In genomic region chr13:50187352-50188029, GRCh38 we compare ENCODE assay signal across 1 cellular context.
A peak's percentile ranks its signal among the peaks of the same experiment; 100 is the strongest.
TF ChIP-seq lines count a peak whose summit lies in the region.

No MANE protein-coding gene starts in this region.

TF ChIP-seq in HepG2, 621 proteins besides CTCF, POLR2A, EP300 and RAD21 (continued from another document and continues in another):
- no peak for TF ChIP-seq ZBTB7A (CRISPR knock-in tag; IDR thresholded peaks at IDR 0.05)
- TF ChIP-seq ZNF101 (CRISPR knock-in tag; IDR thresholded peaks at IDR 0.05; ENCODE audit: borderline replicate concordance, low read depth) = no peak
- TF ChIP-seq MIER3 (CRISPR knock-in tag; IDR thresholded peaks at IDR 0.05; ENCODE audit: borderline replicate concordance) = peak; percentile 63; the same call in 1 of the 2 replicates
- peak in 1 of 2 experiments; percentile 61; a peak in 1 of 4 replicates for TF ChIP-seq ATF4 (CRISPR knock-in tag; IDR thresholded peaks at IDR 0.05)
- TF ChIP-seq ATF7-NPFF (CRISPR knock-in tag; IDR thresholded peaks at IDR 0.05; ENCODE audit: low read depth) = no peak
- no peak for TF ChIP-seq STAT5B (CRISPR knock-in tag; IDR thresholded peaks at IDR 0.05)
- 0 out of 2 replicates have a peak, but pooled peaks have one; percentile 10 for TF ChIP-seq NAIF1 (CRISPR knock-in tag; IDR thresholded peaks at IDR 0.05; ENCODE audit: borderline replicate concordance)
- TF ChIP-seq JARID2 (CRISPR knock-in tag; IDR thresholded peaks at IDR 0.05; ENCODE audit: insufficient replicate concordance) = no peak
- TF ChIP-seq YEATS4 (CRISPR knock-in tag; IDR thresholded peaks at IDR 0.05; ENCODE audit: borderline replicate concordance) = no peak; the same call in 1 of the 2 replicates
- TF ChIP-seq ZNF891 (CRISPR knock-in tag; IDR thresholded peaks at IDR 0.05) = no peak
- TF ChIP-seq NFAT5 (CRISPR knock-in tag; IDR thresholded peaks at IDR 0.05) = no peak
- TF ChIP-seq SRY (CRISPR knock-in tag; IDR thresholded peaks at IDR 0.05) = no peak
- no peak for TF ChIP-seq ZNF776 (CRISPR knock-in tag; IDR thresholded peaks at IDR 0.05)
- TF ChIP-seq ZNF850 (CRISPR knock-in tag; conservative IDR thresholded peaks at IDR 0.05) = no peak; the same call in 1 of the 2 replicates
- no peak for TF ChIP-seq GZF1 (CRISPR knock-in tag; IDR thresholded peaks at IDR 0.05)
- TF ChIP-seq ZNF232 (CRISPR knock-in tag; IDR thresholded peaks at IDR 0.05; ENCODE audit: borderline replicate concordance) = no peak
- TF ChIP-seq ESRRA (CRISPR knock-in tag; IDR thresholded peaks at IDR 0.05; ENCODE audit: low read depth) = no peak
- TF ChIP-seq IKZF5 (CRISPR knock-in tag; IDR thresholded peaks at IDR 0.05) = peak; percentile 90; the same call in 1 of the 2 replicates
- TF ChIP-seq ZNF281 (CRISPR knock-in tag; IDR thresholded peaks at IDR 0.05; ENCODE audit: borderline replicate concordance) = peak; percentile 65; the same call in 1 of the 2 replicates
- peak; percentile 68; the same call in 1 of the 2 replicates for TF ChIP-seq PBX2 (CRISPR knock-in tag; IDR thresholded peaks at IDR 0.05)
- TF ChIP-seq HOXA5 (CRISPR knock-in tag; IDR thresholded peaks at IDR 0.05) = no peak
- no peak for TF ChIP-seq ZNF678 (CRISPR knock-in tag; IDR thresholded peaks at IDR 0.05)
- no peak for TF ChIP-seq ZBTB4 (CRISPR knock-in tag; IDR thresholded peaks at IDR 0.05; ENCODE audit: borderline replicate concordance)
- TF ChIP-seq MAFF (IDR thresholded peaks at IDR 0.05; ENCODE audit: low read depth, low read length) = 0 out of 2 replicates have a peak, but pooled peaks have one; percentile 11
- TF ChIP-seq RARA (CRISPR knock-in tag; IDR thresholded peaks at IDR 0.05) = peak; percentile 85
- no peak for TF ChIP-seq TP53 (CRISPR knock-in tag; conservative IDR thresholded peaks at IDR 0.05)
- no peak for TF ChIP-seq ZNF326 (CRISPR knock-in tag; IDR thresholded peaks at IDR 0.05; ENCODE audit: borderline replicate concordance)
- no peak for TF ChIP-seq TERF1 (CRISPR knock-in tag; IDR thresholded peaks at IDR 0.05)
- no peak for TF ChIP-seq KDM5B (CRISPR knock-in tag; IDR thresholded peaks at IDR 0.05; ENCODE audit: borderline replicate concordance)
- TF ChIP-seq ZNF737 (CRISPR knock-in tag; IDR thresholded peaks at IDR 0.05; ENCODE audit: borderline replicate concordance) = no peak
- TF ChIP-seq ZNF451 (CRISPR knock-in tag; IDR thresholded peaks at IDR 0.05) = no peak
- peak; percentile 84 for TF ChIP-seq HBP1 (CRISPR knock-in tag; IDR thresholded peaks at IDR 0.05; ENCODE audit: low read depth)
- TF ChIP-seq NFYB (CRISPR knock-in tag; IDR thresholded peaks at IDR 0.05) = no peak
- no peak for TF ChIP-seq TRIM22 (IDR thresholded peaks at IDR 0.05)
- no peak for TF ChIP-seq ZNF616 (CRISPR knock-in tag; IDR thresholded peaks at IDR 0.05; ENCODE audit: low read depth)
- TF ChIP-seq ZBTB20 (CRISPR knock-in tag; IDR thresholded peaks at IDR 0.05; ENCODE audit: borderline replicate concordance, low read depth) = peak; percentile 62; the same call in 1 of the 2 replicates
- TF ChIP-seq ZNF20 (CRISPR knock-in tag; IDR thresholded peaks at IDR 0.05) = no peak
- TF ChIP-seq RORA (CRISPR knock-in tag; IDR thresholded peaks at IDR 0.05) = no peak
- TF ChIP-seq CREB1 (IDR thresholded peaks at IDR 0.05) = peak; percentile 44; the same call in 1 of the 2 replicates
- TF ChIP-seq CREB1 (CRISPR knock-in tag; IDR thresholded peaks at IDR 0.05) = peak; percentile 71
- no peak for TF ChIP-seq PHF20 (CRISPR knock-in tag; IDR thresholded peaks at IDR 0.05)
- TF ChIP-seq HCFC1 (IDR thresholded peaks at IDR 0.05; ENCODE audit: low read depth, low read length) = no peak
